In the genomic region with DNA sequence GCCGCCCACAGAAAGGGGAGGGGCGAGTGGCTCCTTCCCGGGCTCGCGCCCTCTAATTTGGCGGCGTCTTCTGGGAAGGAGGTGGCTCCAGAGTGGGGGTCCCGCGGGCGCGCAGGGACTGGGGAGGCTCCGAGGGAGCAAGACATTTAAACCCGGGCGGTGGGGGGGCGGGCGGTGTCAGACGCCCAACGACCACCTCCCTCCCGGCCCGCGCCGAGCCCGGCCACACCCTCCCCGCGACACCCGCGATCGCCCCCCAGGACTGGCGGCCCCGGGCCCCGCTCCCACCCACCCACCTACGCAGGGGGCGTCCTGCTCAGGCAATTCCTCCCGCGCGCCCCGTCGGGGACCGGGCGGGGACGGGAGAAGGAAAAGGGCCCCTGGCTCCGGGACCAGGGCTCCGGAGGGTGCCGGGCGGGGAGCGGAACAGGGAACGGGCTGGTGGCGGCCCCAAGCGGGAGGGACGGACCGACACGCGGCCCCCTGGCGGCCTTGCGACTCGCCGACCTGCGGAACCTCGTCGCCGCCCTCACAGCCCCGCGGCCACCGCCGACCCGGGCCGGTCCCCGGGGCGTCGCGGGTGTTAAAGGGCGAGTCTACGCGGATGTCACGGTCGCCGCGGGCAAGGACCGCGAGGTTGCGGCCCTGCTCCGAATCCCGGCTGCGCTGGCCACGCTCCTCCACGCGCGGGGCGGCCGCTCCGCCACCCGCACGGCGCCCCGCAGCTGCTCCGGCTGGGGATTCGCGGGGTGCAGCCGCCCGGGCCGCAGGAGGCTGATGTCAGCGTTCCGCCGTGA, we compare ENCODE assay signal across 11 cellular contexts.
DNase-seq lines count a peak whose midpoint lies in the region; ATAC-seq and TF ChIP-seq lines count a peak whose summit lies in the region.
"Had no signal": no experiment of that assay in that cellular context is flagged by ENCODE, and none has a peak within 500 bp of the region (broad histone marks: within the 10 kb centered on the region; RNA-seq: fewer than 3 reads in every experiment).

No MANE protein-coding gene starts in this region.

- H3K4me1 Mint-ChIP-seq in stimulated activated memory B cell treated with anti-CD40 and anti-IgM and Interleukin-4, amounts not matched to agents 10 μg/mL and 1 μg/mL and 100 μg/mL, for 72 hours, result no peaks in the 10 kb centered on the region

- peak; percentile 26 for DNase-seq in activated CD4-positive, alpha-beta T cell treated with anti-CD3 and anti-CD28 coated beads for 48 hours
- no peak for DNase-seq in activated CD4-positive, alpha-beta T cell treated with anti-CD3 and anti-CD28 coated beads for 1 hour
- DNase-seq in WERI-Rb-1 (peak; percentile 86), cortex of kidney (lab: John Stamatoyannopoulos, UW) (no peak), PC-9 (no peak), posterior vena cava (ENCODE audit: low spot score) (no peak)
- DNase-seq: stimulated activated CD4-positive, alpha-beta T cell treated with anti-CD3 and anti-CD28 coated beads, Interleukin-1b, Interleukin-23, amount 100 ng/mL, for 48 hours had no signal

- H3K27me3 ChIP-seq in WERI-Rb-1 (ENCODE audit: insufficient read depth, low read depth, severe bottlenecking) (no peaks in the 10 kb centered on the region), iPS-15b (ENCODE audit: control insufficient read depth, insufficient read depth, low read length) (peaks cover 23% of the 10 kb centered on the region), PC-9 (ENCODE audit: insufficient read depth, low read depth) (peaks cover 15% of the 10 kb centered on the region)

- no peak overlapping the region for H3K9ac ChIP-seq in iPS-15b (ENCODE audit: low read depth, low read length)

- H3K4me3 Mint-ChIP-seq in stimulated activated memory B cell treated with anti-CD40 and anti-IgM and Interleukin-4, amounts not matched to agents 10 μg/mL and 1 μg/mL and 100 μg/mL, for 72 hours, result no peak overlapping the region

- H3K4me2 ChIP-seq in PC-9, result no peak overlapping the region

- peak overlapping the region; percentile 63 for H3K27ac ChIP-seq in WERI-Rb-1
- no peak overlapping the region for H3K27ac ChIP-seq in PC-9
- H3K27ac ChIP-seq: C4-2B had no signal

- no peaks in the 10 kb centered on the region for H4K20me1 ChIP-seq in PC-9 (ENCODE audit: insufficient read depth)

- POLR2A ChIA-PET in PC-9 (lab: Charles Lee; ENCODE audit: unreplicated experiment), result no interaction called here

- TF ChIP-seq CTCF in WERI-Rb-1 (IDR thresholded peaks at IDR 0.05; ENCODE audit: low read depth, low read length) (peak; percentile 37), PC-9 (conservative IDR thresholded peaks at IDR 0.05) (no peak)

- intact Hi-C loops in PC-9 (cut with micrococcal nuclease; ENCODE audit: unreplicated experiment) (no loop called here), posterior vena cava (cut with DNase I) (no loop called here)

- peaks cover 7% of the 10 kb centered on the region for H3K9me3 Mint-ChIP-seq in stimulated activated memory B cell treated with anti-CD40 and anti-IgM and Interleukin-4, amounts not matched to agents 10 μg/mL and 1 μg/mL and 100 μg/mL, for 72 hours

- no TSS peak for BruUV-seq in PC-9 (replicated peaks; lab: Mats Ljungman, UMichigan)

- no peak overlapping the region for H2AFZ ChIP-seq in PC-9

- H3K9me3 ChIP-seq in WERI-Rb-1 (ENCODE audit: severe bottlenecking) (no peaks in the 10 kb centered on the region), iPS-15b (ENCODE audit: control insufficient read depth, insufficient read depth, low read length) (no peaks in the 10 kb centered on the region), PC-9 (ENCODE audit: insufficient read depth, low read depth) (no peaks in the 10 kb centered on the region)

- peak overlapping the region; percentile 55 for H3K4me3 ChIP-seq in WERI-Rb-1 (ENCODE audit: low read depth, low read length)
- peak overlapping the region; percentile 35 for H3K4me3 ChIP-seq in iPS-15b (ENCODE audit: low read depth, low read length)
- no peak overlapping the region for H3K4me3 ChIP-seq in PC-9

- CTCF ChIA-PET in PC-9 (lab: Charles Lee), result no interaction called here

- peaks cover 30% of the 10 kb centered on the region for H3K27me3 Mint-ChIP-seq in stimulated activated memory B cell treated with anti-CD40 and anti-IgM and Interleukin-4, amounts not matched to agents 10 μg/mL and 1 μg/mL and 100 μg/mL, for 72 hours

- H3K36me3 ChIP-seq in WERI-Rb-1, result no peaks in the 10 kb centered on the region
- no peaks in the 10 kb centered on the region for H3K36me3 ChIP-seq in iPS-15b (ENCODE audit: control insufficient read depth, insufficient read depth, low read length)
- H3K36me3 ChIP-seq in PC-9 (ENCODE audit: low read depth), result no peaks in the 10 kb centered on the region

- no peak overlapping the region for H3K27ac Mint-ChIP-seq in stimulated activated memory B cell treated with anti-CD40 and anti-IgM and Interleukin-4, amounts not matched to agents 10 μg/mL and 1 μg/mL and 100 μg/mL, for 72 hours

- peak; percentile 71 for ATAC-seq in stimulated activated memory B cell treated with anti-CD40 and anti-IgM and Interleukin-4, amounts not matched to agents 10 μg/mL and 1 μg/mL and 100 μg/mL, for 72 hours
- ATAC-seq: activated CD4-positive, CD25-positive, alpha-beta regulatory T cell treated with anti-CD3 and anti-CD28 coated beads, Interleukin-2, amount 50 U/mL, for 24 hours had no signal

- no peaks in the 10 kb centered on the region for H3K4me1 ChIP-seq in iPS-15b (ENCODE audit: control insufficient read depth, insufficient read depth, low read length)
- no peaks in the 10 kb centered on the region for H3K4me1 ChIP-seq in PC-9 (replicated peaks; ENCODE audit: insufficient read depth)

- no peaks in the 10 kb centered on the region for H3K9me2 ChIP-seq in PC-9 (ENCODE audit: insufficient read depth)

- H3K79me2 ChIP-seq in PC-9 (ENCODE audit: low read depth), result no peaks in the 10 kb centered on the region

- H3K36me3 Mint-ChIP-seq in stimulated activated memory B cell treated with anti-CD40 and anti-IgM and Interleukin-4, amounts not matched to agents 10 μg/mL and 1 μg/mL and 100 μg/mL, for 72 hours, result no peaks in the 10 kb centered on the region

- no peaks in the 10 kb centered on the region for H3F3A ChIP-seq in PC-9 (ENCODE audit: insufficient read depth, low read depth)

Comparison
In these comparisons a context has a peak if more than half of its experiments do, and no peak if none do; other contexts are left out.
1. DNase-seq: peak in activated CD4-positive, alpha-beta T cell treated with anti-CD3 and anti-CD28 coated beads for 48 hours (single experiment) and WERI-Rb-1 (single experiment); none in activated CD4-positive, alpha-beta T cell treated with anti-CD3 and anti-CD28 coated beads for 1 hour (single experiment), cortex of kidney (single experiment), PC-9 (0 of 2) and posterior vena cava (single experiment).